In the genomic region with DNA sequence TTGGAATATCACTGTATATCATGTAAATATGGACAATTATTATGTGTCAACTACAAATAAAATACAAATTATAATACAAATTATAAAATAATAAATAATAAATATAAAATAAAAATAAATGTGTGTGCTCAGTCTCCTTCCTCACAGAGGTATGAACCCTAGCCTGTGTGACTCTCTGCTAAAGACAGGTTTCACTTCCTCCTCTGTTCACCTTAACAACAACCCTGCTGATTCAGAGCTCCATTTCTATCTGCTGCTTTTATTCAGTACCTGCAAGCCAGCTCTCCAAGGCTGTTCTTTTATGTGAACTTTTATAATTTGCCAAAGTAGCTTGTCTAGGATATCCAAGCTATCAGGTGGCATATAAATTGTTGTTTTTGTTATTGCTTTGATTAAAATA, we compare ENCODE assay signal across 12 cellular contexts.
A peak's percentile ranks its signal among the peaks of the same experiment; 100 is the strongest.
DNase-seq lines count a peak whose midpoint lies in the region; ATAC-seq and TF ChIP-seq lines count a peak whose summit lies in the region.
"Had no signal": no experiment of that assay in that cellular context is flagged by ENCODE, and none has a peak within 500 bp of the region (broad histone marks: within the 10 kb centered on the region; RNA-seq: fewer than 3 reads in every experiment).

No MANE protein-coding gene starts in this region.

- TF ChIP-seq CTCF in chondrocyte (IDR thresholded peaks at IDR 0.05) (no peak), type B pancreatic cell (conservative IDR thresholded peaks at IDR 0.05) (no peak)

- DNase-seq in GM19240 (ENCODE audit: insufficient read length, low spot score) (peak; percentile 30), chondrocyte (ENCODE audit: low spot score) (no peak), substantia nigra (lab: John Stamatoyannopoulos, UW) (no peak), type B pancreatic cell (ENCODE audit: extremely low spot score, unreplicated experiment) (no peak), dedifferentiated amniotic fluid mesenchymal stem cell (ENCODE audit: extremely low spot score) (no peak)
- DNase-seq: ACHN; effector memory CD8-positive, alpha-beta T cell; NCI-H1436 treated with DMSO at 0.1 percent for 48 hours; uterus had no signal

- H3K4me1 Mint-ChIP-seq in chondrocyte (ENCODE audit: low read depth) (no peaks in the 10 kb centered on the region), type B pancreatic cell (ENCODE audit: unreplicated experiment) (peaks cover 21% of the 10 kb centered on the region)

- no peaks in the 10 kb centered on the region for H3K36me3 Mint-ChIP-seq in chondrocyte (ENCODE audit: low read depth)
- H3K36me3 Mint-ChIP-seq in type B pancreatic cell, result no peaks in the 10 kb centered on the region

- peak overlapping the region in 10 of 11 experiments; percentile 15 to 78 (median 56); a peak in 14 of 22 replicates for H3K4me2 ChIP-seq in BLaER1 treated with 17β-estradiol and CSF1 and Interleukin-3, amounts not matched to agents 10 nM and 100 nM

- H3K27ac Mint-ChIP-seq in chondrocyte (ENCODE audit: unreplicated experiment) (no peak overlapping the region), type B pancreatic cell (no peak overlapping the region)
- H3K27ac Mint-ChIP-seq: effector memory CD8-positive, alpha-beta T cell had no signal

- ATAC-seq in HG02678 (IDR thresholded peaks at IDR 0.05; ENCODE audit: unreplicated experiment) (peak; percentile 95), HG03469 (IDR thresholded peaks at IDR 0.05; ENCODE audit: unreplicated experiment) (peak; percentile 98)
- ATAC-seq: effector memory CD8-positive, alpha-beta T cell had no signal

- no peak overlapping the region for H3K9ac ChIP-seq in BLaER1 treated with 17β-estradiol and CSF1 and Interleukin-3, amounts not matched to agents 10 nM and 100 nM

- H4K20me1 ChIP-seq in BLaER1 treated with 17β-estradiol and CSF1 and Interleukin-3, amounts not matched to agents 10 nM and 100 nM, result no peaks in the 10 kb centered on the region

- peaks cover 0 to 10% (median 7%) of the 10 kb centered on the region in 11 experiments; a peak in 8 of 22 replicates for H3K9me3 ChIP-seq in BLaER1 treated with 17β-estradiol and CSF1 and Interleukin-3, amounts not matched to agents 10 nM and 100 nM (replicated peaks in 1 of 11)
- H3K9me3 ChIP-seq: uterus had no signal

- no peak overlapping the region for H3K4me3 ChIP-seq in BLaER1 treated with 17β-estradiol and CSF1 and Interleukin-3, amounts not matched to agents 10 nM and 100 nM
- H3K4me3 ChIP-seq: uterus had no signal

- H3K27ac ChIP-seq in BLaER1 treated with 17β-estradiol and CSF1 and Interleukin-3, amounts not matched to agents 10 nM and 100 nM, result no peak overlapping the region
- H3K27ac ChIP-seq in substantia nigra (ENCODE audit: low read depth, low read length, poor library complexity, severe bottlenecking), result no peak overlapping the region
- H3K27ac ChIP-seq: uterus had no signal

- no peaks in the 10 kb centered on the region for H3K36me3 ChIP-seq in BLaER1 treated with 17β-estradiol and CSF1 and Interleukin-3, amounts not matched to agents 10 nM and 100 nM
- H3K36me3 ChIP-seq: uterus had no signal

- H3K27me3 Mint-ChIP-seq in chondrocyte (ENCODE audit: low read depth) (no peaks in the 10 kb centered on the region), type B pancreatic cell (no peaks in the 10 kb centered on the region)
- H3K27me3 Mint-ChIP-seq: effector memory CD8-positive, alpha-beta T cell had no signal

- peaks cover 12 to 22% (median 18%) of the 10 kb centered on the region in 10 experiments for H3K4me1 ChIP-seq in BLaER1 treated with 17β-estradiol and CSF1 and Interleukin-3, amounts not matched to agents 10 nM and 100 nM
- H3K4me1 ChIP-seq: uterus had no signal

- H3K4me3 Mint-ChIP-seq in chondrocyte (ENCODE audit: unreplicated experiment) (no peak overlapping the region), type B pancreatic cell (no peak overlapping the region)
- H3K4me3 Mint-ChIP-seq: effector memory CD8-positive, alpha-beta T cell had no signal

- H3K27me3 ChIP-seq in BLaER1 treated with 17β-estradiol and CSF1 and Interleukin-3, amounts not matched to agents 10 nM and 100 nM, result no peaks in the 10 kb centered on the region
- H3K27me3 ChIP-seq: uterus had no signal

- H3K9me3 Mint-ChIP-seq in chondrocyte (ENCODE audit: low read depth) (peaks cover 11% of the 10 kb centered on the region), type B pancreatic cell (peaks cover under 1% of the 10 kb centered on the region)
